21 cellular contexts compared by ENCODE assay signal in genomic region chr1:56142301-56142700, GRCh38.
"Had no signal": no experiment of that assay in that cellular context is flagged by ENCODE, and none has a peak within 500 bp of the region (broad histone marks: within the 10 kb centered on the region; RNA-seq: fewer than 3 reads in every experiment).

No MANE protein-coding gene starts in this region.

- H3K9me3 ChIP-seq: left lung, lower lobe of right lung, ovary, right atrium auricular region, spleen, suprapubic skin, thoracic aorta, tibial artery, uterus had no signal

- H3K27ac ChIP-seq: left lung, lower lobe of right lung, ovary, right atrium auricular region, skin epidermis, spleen, suprapubic skin, thoracic aorta, tibial artery, uterus had no signal

- H3K36me3 ChIP-seq: left lung, lower lobe of right lung, ovary, right atrium auricular region, spleen, suprapubic skin, thoracic aorta, tibial artery, uterus had no signal

- H3K4me3 ChIP-seq: left lung, lower lobe of right lung, ovary, right atrium auricular region, skin epidermis, spleen, suprapubic skin, thoracic aorta, tibial artery, uterus had no signal

- H3K27me3 ChIP-seq: left lung, ovary, right atrium auricular region, spleen, suprapubic skin, tibial artery, uterus had no signal

- DNase-seq: hippocampal formation; kidney glomerular epithelial cell; left cardiac atrium; left lung; lower lobe of right lung; mammary epithelial cell; mesenchymal stem cell; naive thymus-derived CD4-positive, alpha-beta T cell; ovary; spleen; stimulated activated CD4-positive, alpha-beta T cell treated with anti-CD3 and anti-CD28 coated beads, Interleukin-4, amount 100 ng/mL, for 24 hours; stimulated activated naive CD4-positive, alpha-beta T cell; tibial artery; uterus had no signal

- H3K4me1 ChIP-seq: left lung, spleen, suprapubic skin had no signal

- ATAC-seq: left cardiac atrium; left lung; lower lobe of right lung; naive thymus-derived CD4-positive, alpha-beta T cell; natural killer cell treated with Interleukin-12 subunit alpha and Interleukin-12 subunit beta and Interleukin-15 and Interleukin-18, amount 100 ng/mL, for 72 hours; sciatic nerve; stimulated activated effector memory CD8-positive, alpha-beta T cell treated with anti-CD3 and anti-CD28 coated beads, Interleukin-12 subunit alpha, Interleukin-12 subunit beta, amount 100 ng/mL, for 72 hours had no signal
